In genomic region chr3:49218471-49218989, GRCh38 we compare ENCODE assay signal across 8 cellular contexts. TPM values are rescaled to one million over a fixed set of nuclear protein-coding genes. Genes with fewer than 3 reads are reported as not detected.
DNase-seq lines count a peak whose midpoint lies in the region; ATAC-seq and TF ChIP-seq lines count a peak whose summit lies in the region.
"Not testable (repeated sequence)": the region's sequence is repeated elsewhere in the genome, so short reads cannot be mapped to it uniquely, and the experiment has no call there.

No MANE protein-coding gene starts in this region.

- not testable (repeated sequence) for H3K9me3 ChIP-seq in Panc1 (ENCODE audit: control insufficient read depth, insufficient read depth, low read depth, low read length); esophagus squamous epithelium; upper lobe of right lung

- BruUV-seq in Panc1 (replicated peaks; lab: Mats Ljungman, UMichigan), result not testable (repeated sequence)

- POLR2A ChIA-PET in Panc1 (lab: Charles Lee), result interaction anchor here (0.6 kb wide), 1 partner anchor 26 kb away, joined by 3 read pairs; no protein-coding TSS in a partner anchor

- not testable (repeated sequence) for H3K4me1 ChIP-seq in Panc1 (ENCODE audit: control insufficient read depth, insufficient read depth, low read length); upper lobe of right lung
- H3K4me1 ChIP-seq in esophagus squamous epithelium, result peaks cover 19 to 59% (median 41%) of the 10 kb centered on the region in 3 donors

- TF ChIP-seq CTCF in Panc1 (IDR thresholded peaks at IDR 0.05); esophagus squamous epithelium (IDR thresholded peaks at IDR 0.05); upper lobe of right lung (IDR thresholded peaks at IDR 0.05): not testable (repeated sequence)

- not testable (repeated sequence) for H3K27me3 ChIP-seq in Panc1 (ENCODE audit: control insufficient read depth, insufficient read depth, low read length); esophagus squamous epithelium; upper lobe of right lung

- DNase-seq in DMS79 treated with DMSO at 0.1 percent for 48 hours (lab: John Stamatoyannopoulos, UW), result peak; percentile 6
- peak; percentile 94 for DNase-seq in M059J (ENCODE audit: low read depth)
- DNase-seq in Panc1 (ENCODE audit: low read depth, low spot score), result peak; percentile 69
- DNase-seq in esophagus squamous epithelium (lab: John Stamatoyannopoulos, UW), result not testable (repeated sequence)
- DNase-seq in kidney tubule cell (ENCODE audit: low spot score), result peak; percentile 99
- DNase-seq in pons (ENCODE audit: low spot score), result peak; percentile 30
- DNase-seq in upper lobe of right lung, result peak; percentile 73

- peak; percentile 86 for ATAC-seq in Panc1
- ATAC-seq in upper lobe of right lung, result peak; percentile 80

- intact Hi-C loops in Panc1 (cut with micrococcal nuclease; ENCODE audit: unreplicated experiment); esophagus squamous epithelium (cut with DNase I); upper lobe of right lung (cut with DNase I): not testable (repeated sequence)

- H3K27ac ChIP-seq in Panc1 (ENCODE audit: low read length) (0 out of 2 replicates have a peak overlapping the region, but pooled peaks have one; percentile 11), angular gyrus (ENCODE audit: low read depth, low read length) (peak overlapping the region; percentile 20), esophagus squamous epithelium (peak overlapping the region; percentile 79 to 91 (median 88)), upper lobe of right lung (peak overlapping the region; percentile 74)

- H3K36me3 ChIP-seq in Panc1 (ENCODE audit: control insufficient read depth, insufficient read depth, low read length); esophagus squamous epithelium; upper lobe of right lung: not testable (repeated sequence)

- CTCF ChIA-PET in Panc1 (lab: Charles Lee), result interaction anchor here (1.1 kb wide), 1 partner anchor 47 kb away, joined by 3 read pairs; the partner anchor contains the start of gene KLHDC8B

- in situ Hi-C loops in Panc1 (cut with HindIII; ENCODE audit: low pct_unique_long_range_greater_than_20kb, low sequenced_read_pairs), result not testable (repeated sequence)

- not testable (repeated sequence) for TF ChIP-seq POLR2A in esophagus squamous epithelium (IDR thresholded peaks at IDR 0.05)

- not testable (repeated sequence) for H3K4me3 ChIP-seq in Panc1 (ENCODE audit: low read depth in 2 of 2, low read length in 2 of 2); esophagus squamous epithelium; upper lobe of right lung

- WGBS in esophagus squamous epithelium, 2 donors, result 9 to 23% methylated on average over 2 to 6 of the region's 6 CpGs

RNA-seq across cellular contexts. Expression of gene KLHDC8B, which starts 47.1 kb away (rescaled TPM):
- total RNA-seq in M059J (2014; rRNA removed; shearing (Covaris generic)), result 2.9 and 5.0 TPM in 2 replicates
- 6.8 TPM for total RNA-seq in Panc1 (2021; ENCODE audit: unreplicated experiment)
- polyA plus RNA-seq in Panc1 (2012; ENCODE audit: insufficient read length), result 9.9 TPM
- 10 to 100 TPM; 18.0 to 58.6 (median 46.3) TPM for total RNA-seq in esophagus squamous epithelium
- 22.4 TPM for total RNA-seq in upper lobe of right lung

RNA-seq across cellular contexts. Expression of gene CCDC71, which starts 52.4 kb away (rescaled TPM):
- 19.0 and 19.6 TPM in 2 replicates for total RNA-seq in M059J (2014; rRNA removed; shearing (Covaris generic))
- total RNA-seq in Panc1 (2021; ENCODE audit: unreplicated experiment), result 14.1 TPM
- 19.7 TPM for polyA plus RNA-seq in Panc1 (2012; ENCODE audit: insufficient read length)
- total RNA-seq in esophagus squamous epithelium, result 10 to 100 TPM; 17.0 to 31.1 (median 23.1) TPM
- 22.1 TPM for total RNA-seq in upper lobe of right lung

RNA-seq across cellular contexts. Expression of gene C3orf62, which starts 58.5 kb away (rescaled TPM):
- total RNA-seq in M059J (2014; rRNA removed; shearing (Covaris generic)), result 0.34 and 4.7 TPM in 2 replicates
- total RNA-seq in Panc1 (2021; ENCODE audit: unreplicated experiment) (2.3 TPM), esophagus squamous epithelium (1 to 10 TPM; 1.8 to 3.6 (median 3.0) TPM), upper lobe of right lung (6.8 TPM)
- 1.1 TPM for polyA plus RNA-seq in Panc1 (2012; ENCODE audit: insufficient read length)

Comparison
In these comparisons a context has a peak if more than half of its experiments do, and no peak if none do; other contexts are left out.
1. H3K27ac ChIP-seq: peak in every context shown above with its lines; median percentile 88 in esophagus squamous epithelium; 74 in upper lobe of right lung; 20 in angular gyrus; 11 in Panc1.